ENCODE assay signal across 10 cellular contexts in genomic region chr2:230828272-230828961, GRCh38. TPM values are rescaled to one million over a fixed set of nuclear protein-coding genes. Genes with fewer than 3 reads are reported as not detected.
DNase-seq lines count a peak whose midpoint lies in the region; ATAC-seq and TF ChIP-seq lines count a peak whose summit lies in the region.
"Had no signal": no experiment of that assay in that cellular context is flagged by ENCODE, and none has a peak within 500 bp of the region (broad histone marks: within the 10 kb centered on the region; RNA-seq: fewer than 3 reads in every experiment).

No MANE protein-coding gene starts in this region.

- H3K27me3 ChIP-seq in endodermal cell (ENCODE audit: control insufficient read depth, insufficient read depth, low read length, poor library complexity, severe bottlenecking) (peaks cover 15% of the 10 kb centered on the region), hepatocyte (no peaks in the 10 kb centered on the region)

- TF ChIP-seq CTCF in endodermal cell (conservative IDR thresholded peaks at IDR 0.05) (no peak), hepatocyte (IDR thresholded peaks at IDR 0.05; ENCODE audit: poor library complexity) (no peak)

- H3K4me1 Mint-ChIP-seq in endodermal cell = peaks cover 1% of the 10 kb centered on the region

- no peak overlapping the region for H3K4me2 ChIP-seq in hepatocyte

- H3K4me1 ChIP-seq in endodermal cell (ENCODE audit: control insufficient read depth, insufficient read depth, low read length) (no peaks in the 10 kb centered on the region), hepatocyte (ENCODE audit: insufficient read depth) (no peaks in the 10 kb centered on the region)

- H3K79me2 ChIP-seq in hepatocyte = no peaks in the 10 kb centered on the region

- no peaks in the 10 kb centered on the region for H4K20me1 ChIP-seq in hepatocyte (ENCODE audit: insufficient read depth, poor library complexity, severe bottlenecking)

- H3K9me2 ChIP-seq in hepatocyte (replicated peaks; ENCODE audit: insufficient read depth) = no peaks in the 10 kb centered on the region

- WGBS in endodermal cell (ENCODE audit: insufficient coverage in 1 of 2, insufficient read length in 1 of 2), 2 experiments = 91 to 95% methylated on average over 29 to 61 of the region's 61 CpGs
- WGBS in hepatocyte (ENCODE audit: low lambda C conversion rate, missing lambda C conversion rate) = 94% methylated on average over 37 of the region's 61 CpGs

- ATAC-seq in GM18498 (IDR thresholded peaks at IDR 0.05; ENCODE audit: unreplicated experiment) = peak; percentile 55
- ATAC-seq in HG03175 (IDR thresholded peaks at IDR 0.05; ENCODE audit: unreplicated experiment) = peak; percentile 52
- ATAC-seq in GM18873 (IDR thresholded peaks at IDR 0.05; ENCODE audit: low FRiP score, unreplicated experiment) = no peak
- ATAC-seq: Panc1 had no signal

- H3K9ac ChIP-seq in endodermal cell (ENCODE audit: extremely low read depth, low read length, poor library complexity, severe bottlenecking) = no peak overlapping the region

- H3K27me3 Mint-ChIP-seq in endodermal cell (ENCODE audit: insufficient read depth) = peaks cover 50% of the 10 kb centered on the region

- no peak overlapping the region for H3K4me3 Mint-ChIP-seq in endodermal cell

- H3K4me3 ChIP-seq in endodermal cell (ENCODE audit: low read length) = no peak overlapping the region
- peak overlapping the region; percentile 33 for H3K4me3 ChIP-seq in skeletal muscle cell (ENCODE audit: low read depth, low read length)
- no peak overlapping the region for H3K4me3 ChIP-seq in hepatocyte

- no peak overlapping the region for H2AFZ ChIP-seq in hepatocyte

- H3K27ac Mint-ChIP-seq in endodermal cell = no peak overlapping the region

- H3K36me3 Mint-ChIP-seq in endodermal cell (ENCODE audit: low read depth) = no peaks in the 10 kb centered on the region

- H3K27ac ChIP-seq in endodermal cell (ENCODE audit: low read depth, low read length) (no peak overlapping the region), hepatocyte (no peak overlapping the region)

- DNase-seq in endodermal cell (peak; percentile 55), skeletal muscle cell (ENCODE audit: low read depth) (no peak), T-helper 9 cell (no peak), hepatocyte (ENCODE audit: low spot score) (no peak), HK-2 (ENCODE audit: unreplicated experiment) (no peak)
- DNase-seq: effector CD8-positive, alpha-beta T cell had no signal

- H3K9me3 Mint-ChIP-seq in endodermal cell = peaks cover 3% of the 10 kb centered on the region

- H3K36me3 ChIP-seq in endodermal cell (ENCODE audit: control insufficient read depth, insufficient read depth, low read length) (no peaks in the 10 kb centered on the region), hepatocyte (replicated peaks; ENCODE audit: insufficient read depth, low read depth) (no peaks in the 10 kb centered on the region)

- H3K9me3 ChIP-seq in endodermal cell (ENCODE audit: control insufficient read depth, low read length) (no peaks in the 10 kb centered on the region), hepatocyte (ENCODE audit: low read depth) (no peaks in the 10 kb centered on the region)

RNA-seq across cellular contexts. Expression of gene ITM2C, which starts 36.3 kb away (rescaled TPM):
- total RNA-seq in endodermal cell = 100 to 1,000 TPM; 208 to 269 TPM
- 239 TPM for polyA plus RNA-seq in endodermal cell (2013, experiment 1 of 2)
- polyA plus RNA-seq in endodermal cell (2013, experiment 2 of 2) = 230 TPM
- 419 and 485 TPM in 2 replicates for total RNA-seq in hepatocyte
- 537 and 566 TPM in 2 replicates for polyA plus RNA-seq in hepatocyte
